In genomic region chr12:4228122-4228580, GRCh38 we compare ENCODE assay signal across 25 cellular contexts. TPM values are rescaled to one million over a fixed set of nuclear protein-coding genes. Genes with fewer than 3 reads are reported as not detected.
DNase-seq lines count a peak whose midpoint lies in the region; ATAC-seq and TF ChIP-seq lines count a peak whose summit lies in the region.
"Had no signal": no experiment of that assay in that cellular context is flagged by ENCODE, and none has a peak within 500 bp of the region (broad histone marks: within the 10 kb centered on the region; RNA-seq: fewer than 3 reads in every experiment).

No MANE protein-coding gene starts in this region.

- no peaks in the 10 kb centered on the region for H3K36me3 ChIP-seq in SK-N-SH (replicated peaks in 1 of 2; ENCODE audit: control insufficient read depth in 1 of 2, insufficient read depth in 2 of 2, low read length in 1 of 2)
- H3K36me3 ChIP-seq in endodermal cell (ENCODE audit: control insufficient read depth, insufficient read depth, low read length) = no peaks in the 10 kb centered on the region
- no peaks in the 10 kb centered on the region for H3K36me3 ChIP-seq in iPS-20b (ENCODE audit: insufficient read depth, low read depth, low read length)
- H3K36me3 ChIP-seq: thoracic aorta had no signal

- 14% methylated on average over 18 of the region's 18 CpGs for WGBS in SK-N-SH (ENCODE audit: low lambda C conversion rate)
- 85 to 86% methylated on average over 8 to 18 of the region's 18 CpGs for WGBS in endodermal cell (ENCODE audit: insufficient coverage in 1 of 2, insufficient read length in 1 of 2), 2 experiments

- TF ChIP-seq CTCF in SK-N-SH (IDR thresholded peaks at IDR 0.05) = no peak
- peak; percentile 86 for TF ChIP-seq CTCF in endodermal cell (conservative IDR thresholded peaks at IDR 0.05)
- no peak for TF ChIP-seq CTCF in type B pancreatic cell (conservative IDR thresholded peaks at IDR 0.05)

- no peak overlapping the region for H3K4me2 ChIP-seq in SK-N-SH

- H3K27me3 ChIP-seq in SK-N-SH (ENCODE audit: insufficient read depth) = peaks cover 47% of the 10 kb centered on the region; the same call in 1 of the 2 replicates
- peaks cover 1% of the 10 kb centered on the region for H3K27me3 ChIP-seq in endodermal cell (ENCODE audit: control insufficient read depth, insufficient read depth, low read length, poor library complexity, severe bottlenecking)
- no peaks in the 10 kb centered on the region for H3K27me3 ChIP-seq in iPS-20b (ENCODE audit: insufficient read depth, low read length)

- H3K4me1 Mint-ChIP-seq in endodermal cell (peaks cover 21% of the 10 kb centered on the region), type B pancreatic cell (ENCODE audit: unreplicated experiment) (no peaks in the 10 kb centered on the region)
- H3K4me1 Mint-ChIP-seq: brain had no signal

- no peak for TF ChIP-seq RAD21 in SK-N-SH (IDR thresholded peaks at IDR 0.05; ENCODE audit: low read length)

- H3K27ac Mint-ChIP-seq in endodermal cell (peak overlapping the region; percentile 42), type B pancreatic cell (no peak overlapping the region)
- H3K27ac Mint-ChIP-seq: activated CD4-positive, alpha-beta T cell treated with anti-CD3 and anti-CD28 coated beads, Interleukin-2, amount 10 ng/mL, durations not matched to agents 7 days and 5 days; activated naive CD4-positive, alpha-beta T cell treated with anti-CD3 and anti-CD28 coated beads for 36 hours; activated T-cell treated with anti-CD3 and anti-CD28 coated beads, Interleukin-2, amount 50 U/mL, for 72 hours; brain; CD4-positive, alpha-beta memory T cell had no signal

- H3K9me2 ChIP-seq in SK-N-SH = no peaks in the 10 kb centered on the region

- peak overlapping the region; percentile 55 for H3K4me3 Mint-ChIP-seq in endodermal cell
- H3K4me3 Mint-ChIP-seq in type B pancreatic cell = no peak overlapping the region
- H3K4me3 Mint-ChIP-seq: activated CD4-positive, alpha-beta T cell treated with anti-CD3 and anti-CD28 coated beads, Interleukin-2, amount 10 ng/mL, durations not matched to agents 7 days and 5 days; activated naive CD4-positive, alpha-beta T cell treated with anti-CD3 and anti-CD28 coated beads for 36 hours; activated T-cell treated with anti-CD3 and anti-CD28 coated beads, Interleukin-2, amount 50 U/mL, for 72 hours; brain; CD4-positive, alpha-beta memory T cell; naive thymus-derived CD8-positive, alpha-beta T cell had no signal

- CTCF ChIA-PET in SK-N-SH (lab: Yijun Ruan, JAX) = interaction anchor here (0.6 kb wide), 1 partner anchor 45 kb away, joined by 3 read pairs; the partner anchor contains the start of gene CCND2

- H3K4me3 ChIP-seq in SK-N-SH (ENCODE audit: low read depth in 2 of 2, low read length in 1 of 2) = no peak overlapping the region; a peak in 1 of 4 replicates
- no peak overlapping the region for H3K4me3 ChIP-seq in endodermal cell (ENCODE audit: low read length)
- peak overlapping the region; percentile 49; the same call in 1 of the 2 replicates for H3K4me3 ChIP-seq in iPS-20b (ENCODE audit: low read length)
- H3K4me3 ChIP-seq: thoracic aorta had no signal

- no peak for ATAC-seq in SK-N-SH treated with all-trans-retinoic acid at 6 μM for 48 hours
- ATAC-seq: activated T-cell treated with anti-CD3 and anti-CD28 coated beads, Interleukin-2, amount 50 U/mL, for 72 hours; naive thymus-derived CD8-positive, alpha-beta T cell; Panc1; stimulated activated naive CD8-positive, alpha-beta T cell treated with anti-CD3 and anti-CD28 coated beads, Interleukin-15, Interleukin-2, amounts not matched to agents 100 U/mL and 50 U/mL, for 24 hours had no signal

- H3K36me3 Mint-ChIP-seq in endodermal cell (ENCODE audit: low read depth) (no peaks in the 10 kb centered on the region), type B pancreatic cell (no peaks in the 10 kb centered on the region)
- H3K36me3 Mint-ChIP-seq: brain; CD4-positive, alpha-beta memory T cell; naive thymus-derived CD8-positive, alpha-beta T cell had no signal

- H3K27ac ChIP-seq in SK-N-SH (ENCODE audit: low read depth in 2 of 2, low read length in 1 of 2) (no peak overlapping the region), endodermal cell (ENCODE audit: low read depth, low read length) (no peak overlapping the region), iPS-20b (ENCODE audit: low read length) (no peak overlapping the region)
- H3K27ac ChIP-seq: 22Rv1, thoracic aorta had no signal

- no peaks in the 10 kb centered on the region for H3F3A ChIP-seq in SK-N-SH (replicated peaks; ENCODE audit: insufficient read depth)

- no peaks in the 10 kb centered on the region for H3K79me2 ChIP-seq in SK-N-SH (ENCODE audit: insufficient read depth)

- H3K9me3 ChIP-seq in SK-N-SH (no peaks in the 10 kb centered on the region), endodermal cell (ENCODE audit: control insufficient read depth, low read length) (peaks cover 2% of the 10 kb centered on the region), iPS-20b (ENCODE audit: insufficient read depth, low read depth, low read length) (no peaks in the 10 kb centered on the region)
- H3K9me3 ChIP-seq: thoracic aorta had no signal

- no peaks in the 10 kb centered on the region for H3K9me3 Mint-ChIP-seq in endodermal cell
- no peaks in the 10 kb centered on the region for H3K9me3 Mint-ChIP-seq in type B pancreatic cell
- H3K9me3 Mint-ChIP-seq: activated CD4-positive, alpha-beta T cell treated with anti-CD3 and anti-CD28 coated beads, Interleukin-2, amount 10 ng/mL, durations not matched to agents 7 days and 5 days; activated naive CD4-positive, alpha-beta T cell treated with anti-CD3 and anti-CD28 coated beads for 36 hours; activated T-cell treated with anti-CD3 and anti-CD28 coated beads, Interleukin-2, amount 50 U/mL, for 72 hours; naive thymus-derived CD8-positive, alpha-beta T cell had no signal

- H2AFZ ChIP-seq in SK-N-SH (ENCODE audit: low read depth) = 0 out of 2 replicates have a peak overlapping the region, but pooled peaks have one; percentile 60

- no peaks in the 10 kb centered on the region for H4K20me1 ChIP-seq in SK-N-SH (ENCODE audit: insufficient read depth)

- H3K27me3 Mint-ChIP-seq in endodermal cell (ENCODE audit: insufficient read depth) (peaks cover 26% of the 10 kb centered on the region), type B pancreatic cell (peaks cover 37% of the 10 kb centered on the region)

- H3K9ac ChIP-seq in SK-N-SH (no peak overlapping the region), endodermal cell (ENCODE audit: extremely low read depth, low read length, poor library complexity, severe bottlenecking) (no peak overlapping the region), iPS-20b (ENCODE audit: low read depth, low read length) (peak overlapping the region; percentile 6; the same call in 1 of the 2 replicates)

- DNase-seq in SK-N-SH = no peak
- peak; percentile 84 for DNase-seq in endodermal cell
- DNase-seq in type B pancreatic cell (ENCODE audit: extremely low spot score, unreplicated experiment) = peak; percentile 47
- no peak for DNase-seq in NCI-H128 (lab: John Stamatoyannopoulos, UW; ENCODE audit: unreplicated experiment)
- DNase-seq in NCI-H1694 (lab: John Stamatoyannopoulos, UW) = no peak
- DNase-seq in C1 segment of cervical spinal cord (lab: John Stamatoyannopoulos, UW) = no peak
- DNase-seq: activated CD4-positive, alpha-beta T cell treated with anti-CD3 and anti-CD28 coated beads, Interleukin-2, amount 10 ng/mL, durations not matched to agents 7 days and 5 days; activated naive CD4-positive, alpha-beta T cell treated with anti-CD3 and anti-CD28 coated beads for 36 hours; activated T-cell treated with anti-CD3 and anti-CD28 coated beads, Interleukin-2, amount 50 U/mL, for 72 hours; CD4-positive, alpha-beta memory T cell; DMS 273 treated with DMSO at 0.1 percent for 48 hours; effector CD4-positive, alpha-beta T cell; midbrain; naive thymus-derived CD8-positive, alpha-beta T cell; NCI-H1436 treated with DMSO at 0.1 percent for 48 hours; NCI-H446 treated with DMSO at 0.1 percent for 48 hours; SHP77; stimulated activated naive CD8-positive, alpha-beta T cell treated with anti-CD3 and anti-CD28 coated beads, Interleukin-15, Interleukin-2, amounts not matched to agents 100 U/mL and 50 U/mL, for 24 hours; T1000 had no signal

- no peaks in the 10 kb centered on the region for H3K4me1 ChIP-seq in SK-N-SH (ENCODE audit: control insufficient read depth in 1 of 2, insufficient read depth in 2 of 2, low read depth in 1 of 2, low read length in 1 of 2)
- H3K4me1 ChIP-seq in endodermal cell (ENCODE audit: control insufficient read depth, insufficient read depth, low read length) = no peaks in the 10 kb centered on the region
- H3K4me1 ChIP-seq in iPS-20b (ENCODE audit: insufficient read depth, low read length) = no peaks in the 10 kb centered on the region

- POLR2A ChIA-PET in SK-N-SH (lab: Yijun Ruan, JAX) = no interaction called here

- no peak for TF ChIP-seq EP300 in SK-N-SH (IDR thresholded peaks at IDR 0.05; ENCODE audit: borderline replicate concordance in 1 of 2, low read depth in 1 of 2, low read length in 1 of 2)

TF ChIP-seq in SK-N-SH, 30 proteins besides CTCF, POLR2A, EP300 and RAD21:
- TF ChIP-seq CHD2 (IDR thresholded peaks at IDR 0.05; ENCODE audit: low read length, partially characterized antibody) = peak; percentile 71
- TF ChIP-seq NRF1 (IDR thresholded peaks at IDR 0.05; ENCODE audit: low read depth, low read length) = no peak
TF ChIP-seq in SK-N-SH: peak in this region for 1.

TF ChIP-seq in SK-N-SH treated with all-trans-retinoic acid at 6 μM for 48 hours, 23 proteins besides CTCF, POLR2A, EP300 and RAD21 (continues in another document):
- no peak for TF ChIP-seq CSDC2 (CRISPR knock-in tag; IDR thresholded peaks at IDR 0.05)
- TF ChIP-seq, protein P1, sequence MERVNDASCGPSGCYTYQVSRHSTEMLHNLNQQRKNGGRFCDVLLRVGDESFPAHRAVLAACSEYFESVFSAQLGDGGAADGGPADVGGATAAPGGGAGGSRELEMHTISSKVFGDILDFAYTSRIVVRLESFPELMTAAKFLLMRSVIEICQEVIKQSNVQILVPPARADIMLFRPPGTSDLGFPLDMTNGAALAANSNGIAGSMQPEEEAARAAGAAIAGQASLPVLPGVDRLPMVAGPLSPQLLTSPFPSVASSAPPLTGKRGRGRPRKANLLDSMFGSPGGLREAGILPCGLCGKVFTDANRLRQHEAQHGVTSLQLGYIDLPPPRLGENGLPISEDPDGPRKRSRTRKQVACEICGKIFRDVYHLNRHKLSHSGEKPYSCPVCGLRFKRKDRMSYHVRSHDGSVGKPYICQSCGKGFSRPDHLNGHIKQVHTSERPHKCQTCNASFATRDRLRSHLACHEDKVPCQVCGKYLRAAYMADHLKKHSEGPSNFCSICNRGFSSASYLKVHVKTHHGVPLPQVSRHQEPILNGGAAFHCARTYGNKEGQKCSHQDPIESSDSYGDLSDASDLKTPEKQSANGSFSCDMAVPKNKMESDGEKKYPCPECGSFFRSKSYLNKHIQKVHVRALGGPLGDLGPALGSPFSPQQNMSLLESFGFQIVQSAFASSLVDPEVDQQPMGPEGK (CRISPR knock-in tag; IDR thresholded peaks at IDR 0.05; ENCODE audit: borderline replicate concordance) = no peak
- no peak for TF ChIP-seq ZNF8 (CRISPR knock-in tag; IDR thresholded peaks at IDR 0.05)
- TF ChIP-seq SNAI2 (CRISPR knock-in tag; IDR thresholded peaks at IDR 0.05) = no peak

RNA-seq across cellular contexts. Expression of gene CCND2, which starts 45.4 kb away (rescaled TPM):
- polyA plus RNA-seq in SK-N-SH (2012; rRNA removed) = not detected in 2 replicates
- not detected in 2 replicates for polyA plus RNA-seq in SK-N-SH (2012; cell fraction: cytosol; rRNA removed)
- polyA plus RNA-seq in SK-N-SH (2012; cell fraction: nucleus; rRNA removed) = not detected in 2 replicates
- 100 to 1,000 TPM; 286 to 362 TPM for total RNA-seq in endodermal cell
- 86.6 TPM for polyA plus RNA-seq in endodermal cell (2013, experiment 1 of 2)
- polyA plus RNA-seq in endodermal cell (2013, experiment 2 of 2) = 81.3 TPM
- 261 and 278 TPM in 2 replicates for total RNA-seq in type B pancreatic cell (ENCODE audit: low replicate concordance)

Comparison
In these comparisons a context has a peak if more than half of its experiments do, and no peak if none do; other contexts are left out.
1. DNase-seq: peak in endodermal cell (single experiment) and type B pancreatic cell (single experiment); none in SK-N-SH (single experiment), NCI-H128 (single experiment), NCI-H1694 (single experiment) and C1 segment of cervical spinal cord (0 of 14).